ENCODE assay signal across 7 cellular contexts in the genomic region with DNA sequence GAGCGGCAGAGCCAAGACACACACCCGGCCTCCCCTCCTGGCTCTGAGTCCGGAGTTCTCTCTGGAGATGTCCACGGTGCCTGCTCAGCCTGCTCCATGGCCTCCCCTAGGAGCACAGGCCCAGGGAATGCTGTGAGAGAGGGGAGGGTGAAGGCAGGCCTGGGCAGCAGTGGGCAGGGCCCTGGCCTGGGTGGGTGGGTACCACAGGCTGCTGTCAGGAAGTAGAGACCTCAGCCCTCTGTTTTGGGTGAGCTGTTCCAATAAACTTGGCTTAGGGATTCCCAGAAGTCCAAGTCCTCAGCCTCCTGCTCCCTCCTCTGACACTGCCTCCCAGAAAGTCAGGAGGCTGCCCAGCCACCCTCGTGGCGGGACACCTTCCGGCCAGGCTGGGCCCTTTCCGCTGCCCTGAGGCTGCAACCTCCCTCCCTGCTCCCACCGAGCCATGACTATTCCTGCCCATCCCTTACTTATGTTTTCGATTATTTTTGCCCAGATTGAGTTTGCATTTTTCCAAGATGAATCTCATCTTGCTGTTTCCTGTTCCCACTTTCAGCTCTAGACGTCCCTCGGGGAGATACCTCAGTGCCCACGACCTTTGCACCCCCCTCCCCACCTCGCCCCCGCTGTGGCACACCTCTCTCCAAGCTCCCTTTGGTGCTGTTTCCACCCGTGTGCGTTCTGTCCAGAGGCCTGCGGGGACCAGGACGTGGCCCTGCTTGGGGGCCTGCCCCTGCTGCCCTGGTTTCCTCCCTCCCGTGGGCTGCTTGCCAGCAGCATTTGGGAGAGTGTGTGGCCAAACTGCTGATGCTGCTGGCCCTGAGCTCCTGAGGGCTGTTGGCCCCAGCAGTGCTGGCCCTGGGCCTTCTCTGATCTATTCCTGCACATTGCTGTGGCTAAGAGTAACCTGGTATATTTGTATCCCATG. TPM values are rescaled to one million over a fixed set of nuclear protein-coding genes. Genes with fewer than 3 reads are reported as not detected.
A peak's percentile ranks its signal among the peaks of the same experiment; 100 is the strongest.
DNase-seq lines count a peak whose midpoint lies in the region; ATAC-seq and FAIRE-seq lines count a peak whose summit lies in the region.
"Had no signal": no experiment of that assay in that cellular context is flagged by ENCODE, and none has a peak within 500 bp of the region (broad histone marks: within the 10 kb centered on the region; RNA-seq: fewer than 3 reads in every experiment).

No MANE protein-coding gene starts in this region.

- FAIRE-seq in HTR-8/SVneo (lab: Jason Lieb, UNC) = peak; percentile 57
- FAIRE-seq: GM12892 had no signal

- no peaks in the 10 kb centered on the region for H3K9me3 ChIP-seq in esophagus (ENCODE audit: control insufficient read depth in 2 of 2, insufficient read depth in 1 of 2, low read depth in 1 of 2, low read length in 1 of 2)

- no peaks in the 10 kb centered on the region for H3K36me3 ChIP-seq in esophagus (ENCODE audit: control insufficient read depth in 2 of 2, insufficient read depth in 2 of 2, low read length in 1 of 2)

- 56 to 57% methylated on average over 20 of the region's 20 CpGs for WGBS in esophagus, 2 donors

- no peaks in the 10 kb centered on the region for H3K27me3 ChIP-seq in esophagus (ENCODE audit: control insufficient read depth in 1 of 2, insufficient read depth in 2 of 2, low read length in 2 of 2)

- DNase-seq in HTR-8/SVneo (ENCODE audit: insufficient read length, low spot score) (peak; percentile 54), putamen (ENCODE audit: low spot score) (peak; percentile 51), NCI-H82 (lab: John Stamatoyannopoulos, UW) (no peak)
- no peak for DNase-seq in activated CD4-positive, alpha-beta T cell treated with anti-CD3 and anti-CD28 coated beads, Interleukin-2, amount 50 U/mL, for 1 hour

- H3K27ac ChIP-seq in esophagus (ENCODE audit: low read depth in 2 of 2, low read length in 1 of 2) = peak overlapping the region; percentile 68 to 73

- ATAC-seq in HG02884 (IDR thresholded peaks at IDR 0.05; ENCODE audit: unreplicated experiment) = no peak

- peaks cover 0 to 2% of the 10 kb centered on the region in 2 donors for H3K4me1 ChIP-seq in esophagus (ENCODE audit: control insufficient read depth in 2 of 2, insufficient read depth in 2 of 2, low read length in 1 of 2)

- H3K4me3 ChIP-seq in esophagus (ENCODE audit: low read depth in 1 of 2, low read length in 2 of 2) = no peak overlapping the region

RNA-seq across cellular contexts. Expression of a gene that starts 5.8 kb away (rescaled TPM):
- 10 to 100 TPM; 11.4 to 26.3 TPM for polyA plus RNA-seq in esophagus

RNA-seq across cellular contexts. Expression of a gene that starts 16.0 kb away (rescaled TPM):
- 10 to 100 TPM in 1 of 2 donors, 1 to 10 TPM in 1; 8.8 to 19.9 TPM for polyA plus RNA-seq in esophagus

RNA-seq across cellular contexts. Expression of a gene that starts 22.8 kb away (rescaled TPM):
- 1 to 10 TPM; 2.1 to 3.8 TPM for polyA plus RNA-seq in esophagus

RNA-seq across cellular contexts. Expression of a gene that starts 35.2 kb away (rescaled TPM):
- polyA plus RNA-seq in esophagus = 10 to 100 TPM; 60.1 to 94.9 TPM

RNA-seq across cellular contexts. Expression of a gene that starts 43.7 kb away (rescaled TPM):
- polyA plus RNA-seq in esophagus = 100 to 1,000 TPM; 157 to 215 TPM

Comparison
In these comparisons a context has a peak if more than half of its experiments do, and no peak if none do; other contexts are left out.
1. DNase-seq: peak in HTR-8/SVneo (single experiment) and putamen (single experiment); none in NCI-H82 (single experiment) and activated CD4-positive, alpha-beta T cell treated with anti-CD3 and anti-CD28 coated beads, Interleukin-2, amount 50 U/mL, for 1 hour (single experiment).